Comparison of ENCODE assay signal across 19 cellular contexts in genomic region chr9:98810106-98810840, GRCh38. TPM values are rescaled to one million over a fixed set of nuclear protein-coding genes. Genes with fewer than 3 reads are reported as not detected.
DNase-seq lines count a peak whose midpoint lies in the region; ATAC-seq and TF ChIP-seq lines count a peak whose summit lies in the region.
"Had no signal": no experiment of that assay in that cellular context is flagged by ENCODE, and none has a peak within 500 bp of the region (broad histone marks: within the 10 kb centered on the region; RNA-seq: fewer than 3 reads in every experiment).

No MANE protein-coding gene starts in this region.

- H3K9ac ChIP-seq in endodermal cell (ENCODE audit: extremely low read depth, low read length, poor library complexity, severe bottlenecking) (no peak overlapping the region), Karpas-422 (ENCODE audit: low read length) (no peak overlapping the region)

- H3K4me3 Mint-ChIP-seq in CD4-positive, alpha-beta T cell: peak overlapping the region; percentile 88
- H3K4me3 Mint-ChIP-seq in endodermal cell: peak overlapping the region; percentile 68
- no peak overlapping the region for H3K4me3 Mint-ChIP-seq in nephron progenitor cell
- H3K4me3 Mint-ChIP-seq: activated B cell treated with CpG ODN at 0.5 μM for 24 hours; activated naive CD8-positive, alpha-beta T cell treated with anti-CD3 and anti-CD28 coated beads, Interleukin-2, amount 50 U/mL, for 24 hours; stimulated activated naive CD8-positive, alpha-beta T cell treated with anti-CD3 and anti-CD28 coated beads, Interleukin-15, amount 100 ng/mL, for 72 hours had no signal

- H3K4me3 ChIP-seq in HEK293 (ENCODE audit: low read depth, low read length) (no peak overlapping the region), endodermal cell (ENCODE audit: low read length) (peak overlapping the region; percentile 32), spleen (no peak overlapping the region), Karpas-422 (ENCODE audit: low read length) (no peak overlapping the region)
- H3K4me3 ChIP-seq: gastroesophageal sphincter had no signal

- H3K4me1 Mint-ChIP-seq in CD4-positive, alpha-beta T cell (ENCODE audit: low read depth): peaks cover 27% of the 10 kb centered on the region
- H3K4me1 Mint-ChIP-seq in endodermal cell (peaks cover 31% of the 10 kb centered on the region), nephron progenitor cell (peaks cover 26% of the 10 kb centered on the region)

- no peaks in the 10 kb centered on the region for H3K79me2 ChIP-seq in Karpas-422 (ENCODE audit: low read length)

- no peak overlapping the region for H3K27ac Mint-ChIP-seq in CD4-positive, alpha-beta T cell
- H3K27ac Mint-ChIP-seq in endodermal cell: peak overlapping the region; percentile 69
- H3K27ac Mint-ChIP-seq in nephron progenitor cell: peak overlapping the region; percentile 30
- no peak overlapping the region for H3K27ac Mint-ChIP-seq in activated naive CD4-positive, alpha-beta T cell treated with anti-CD3 and anti-CD28 coated beads, Interleukin-2, amount 50 U/mL, for 72 hours
- H3K27ac Mint-ChIP-seq: activated B cell treated with CpG ODN at 0.5 μM for 24 hours; activated naive CD8-positive, alpha-beta T cell treated with anti-CD3 and anti-CD28 coated beads, Interleukin-2, amount 50 U/mL, for 24 hours; activated T-helper 1 cell treated with anti-CD3 and anti-CD28 coated beads, Interleukin-12 subunit alpha, Interleukin-12 subunit beta, Interleukin-2, Interleukin-4 antibody, amounts not matched to agents 30 ng/mL and 10 ng/mL and 1 ng/mL, durations not matched to agents 14 hours and 24 hours and 36 hours; nephron had no signal

- no peaks in the 10 kb centered on the region for H3K27me3 Mint-ChIP-seq in CD4-positive, alpha-beta T cell
- H3K27me3 Mint-ChIP-seq in endodermal cell (ENCODE audit: insufficient read depth): peaks cover 32% of the 10 kb centered on the region
- peaks cover 48% of the 10 kb centered on the region for H3K27me3 Mint-ChIP-seq in nephron progenitor cell (ENCODE audit: low read depth, poor library complexity)

- no peak for TF ChIP-seq POLR2A in spleen (IDR thresholded peaks at IDR 0.05)

- DNase-seq in CD4-positive, alpha-beta T cell: no peak
- no peak for DNase-seq in endodermal cell
- DNase-seq in nephron progenitor cell: no peak
- DNase-seq in activated naive CD4-positive, alpha-beta T cell treated with anti-CD3 and anti-CD28 coated beads, Interleukin-2, amount 50 U/mL, for 72 hours (ENCODE audit: low spot score in 2 of 2): no peak
- no peak for DNase-seq in spleen
- DNase-seq in Karpas-422: no peak
- DNase-seq in HK-2 (ENCODE audit: unreplicated experiment): no peak
- DNase-seq: activated B cell treated with CpG ODN at 0.5 μM for 24 hours; activated CD8-positive, alpha-beta memory T cell treated with anti-CD3 and anti-CD28 coated beads for 24 hours; activated naive CD8-positive, alpha-beta T cell treated with anti-CD3 and anti-CD28 coated beads, Interleukin-2, amount 50 U/mL, for 24 hours; caudate nucleus; effector memory CD4-positive, alpha-beta T cell; retina; stimulated activated naive CD8-positive, alpha-beta T cell treated with anti-CD3 and anti-CD28 coated beads, Interleukin-15, amount 100 ng/mL, for 72 hours; SW 1271 had no signal

- no peak overlapping the region for H3K27ac ChIP-seq in CD4-positive, alpha-beta T cell (ENCODE audit: low read depth, low read length)
- H3K27ac ChIP-seq in HEK293 (ENCODE audit: extremely low read depth, low read depth, low read length): no peak overlapping the region
- no peak overlapping the region for H3K27ac ChIP-seq in endodermal cell (ENCODE audit: low read depth, low read length)
- H3K27ac ChIP-seq in spleen: no peak overlapping the region
- H3K27ac ChIP-seq in Karpas-422 (ENCODE audit: low read length): no peak overlapping the region

- intact Hi-C loops in CD4-positive, alpha-beta T cell (cut with DNase I, micrococcal nuclease): no loop called here
- intact Hi-C loops in spleen (cut with DNase I; ENCODE audit: low total_unique reads): no loop called here

- H3K9me3 ChIP-seq in CD4-positive, alpha-beta T cell (ENCODE audit: control insufficient read depth, low read length): no peaks in the 10 kb centered on the region
- H3K9me3 ChIP-seq in HEK293 (ENCODE audit: control insufficient read depth, insufficient read depth, low read depth, low read length): no peaks in the 10 kb centered on the region
- no peaks in the 10 kb centered on the region for H3K9me3 ChIP-seq in endodermal cell (ENCODE audit: control insufficient read depth, low read length)
- H3K9me3 ChIP-seq in spleen: no peaks in the 10 kb centered on the region
- no peaks in the 10 kb centered on the region for H3K9me3 ChIP-seq in Karpas-422 (ENCODE audit: low read length)
- H3K9me3 ChIP-seq: gastroesophageal sphincter had no signal

- CTCF ChIA-PET in CD4-positive, alpha-beta T cell (lab: Charles Lee): interaction anchor here (1.3 kb wide), 1 partner anchor 13 kb away, joined by 3 read pairs; no protein-coding TSS in a partner anchor
- CTCF ChIA-PET in HEK293 (lab: Yijun Ruan, JAX): interaction anchor here (0.7 kb wide), 1 partner anchor 12 kb away, joined by 3 read pairs; no protein-coding TSS in a partner anchor

- no peak for ATAC-seq in CD4-positive, alpha-beta T cell (ENCODE audit: poor library complexity)
- no peak for ATAC-seq in activated naive CD4-positive, alpha-beta T cell treated with anti-CD3 and anti-CD28 coated beads, Interleukin-2, amount 50 U/mL, for 72 hours

- H3K9me3 Mint-ChIP-seq in CD4-positive, alpha-beta T cell: no peaks in the 10 kb centered on the region
- H3K9me3 Mint-ChIP-seq in endodermal cell: no peaks in the 10 kb centered on the region
- peaks cover 6% of the 10 kb centered on the region for H3K9me3 Mint-ChIP-seq in nephron progenitor cell
- peaks cover 0 to 8% of the 10 kb centered on the region in 2 donors for H3K9me3 Mint-ChIP-seq in activated naive CD4-positive, alpha-beta T cell treated with anti-CD3 and anti-CD28 coated beads, Interleukin-2, amount 50 U/mL, for 72 hours
- H3K9me3 Mint-ChIP-seq: activated B cell treated with CpG ODN at 0.5 μM for 24 hours; activated naive CD8-positive, alpha-beta T cell treated with anti-CD3 and anti-CD28 coated beads, Interleukin-2, amount 50 U/mL, for 24 hours; stimulated activated naive CD8-positive, alpha-beta T cell treated with anti-CD3 and anti-CD28 coated beads, Interleukin-15, amount 100 ng/mL, for 72 hours had no signal

- H3K36me3 ChIP-seq in HEK293 (ENCODE audit: control insufficient read depth in 2 of 2, insufficient read depth in 1 of 2, low read length in 2 of 2): no peaks in the 10 kb centered on the region
- H3K36me3 ChIP-seq in endodermal cell (ENCODE audit: control insufficient read depth, insufficient read depth, low read length): no peaks in the 10 kb centered on the region
- no peaks in the 10 kb centered on the region for H3K36me3 ChIP-seq in spleen
- H3K36me3 ChIP-seq in Karpas-422 (ENCODE audit: insufficient read depth, low read length): no peaks in the 10 kb centered on the region
- H3K36me3 ChIP-seq: gastroesophageal sphincter had no signal

- no peak overlapping the region for H2AFZ ChIP-seq in Karpas-422 (ENCODE audit: low read length)

- 0 out of 2 replicates have a peak, but pooled peaks cover 6% of the 10 kb centered on the region for H4K20me1 ChIP-seq in Karpas-422 (ENCODE audit: insufficient read depth, low read depth, low read length)

- no peaks in the 10 kb centered on the region for H3K27me3 ChIP-seq in CD4-positive, alpha-beta T cell (ENCODE audit: control insufficient read depth, insufficient read depth, low read length)
- H3K27me3 ChIP-seq in endodermal cell (ENCODE audit: control insufficient read depth, insufficient read depth, low read length, poor library complexity, severe bottlenecking): peaks cover 13% of the 10 kb centered on the region
- peaks cover 0 to 46% (median 13%) of the 10 kb centered on the region in 7 donors for H3K27me3 ChIP-seq in spleen (replicated peaks in 1 of 7)
- peaks cover 3% of the 10 kb centered on the region; the same call in 1 of the 2 replicates for H3K27me3 ChIP-seq in Karpas-422 (ENCODE audit: low read length)
- H3K27me3 ChIP-seq: gastroesophageal sphincter had no signal

- POLR2A ChIA-PET in CD4-positive, alpha-beta T cell (lab: Charles Lee): interaction anchor here (5.4 kb wide), 1 partner anchor 13 kb away, joined by 15 read pairs; the partner anchor contains the start of gene ANKS6
- POLR2A ChIA-PET in HEK293 (lab: Yijun Ruan, JAX): no interaction called here

- H3K36me3 Mint-ChIP-seq in CD4-positive, alpha-beta T cell (ENCODE audit: low read depth): no peaks in the 10 kb centered on the region
- H3K36me3 Mint-ChIP-seq in endodermal cell (ENCODE audit: low read depth): peaks cover 3% of the 10 kb centered on the region
- H3K36me3 Mint-ChIP-seq in nephron progenitor cell (ENCODE audit: low read depth): no peaks in the 10 kb centered on the region
- peaks cover 5 to 9% of the 10 kb centered on the region in 2 donors for H3K36me3 Mint-ChIP-seq in activated naive CD4-positive, alpha-beta T cell treated with anti-CD3 and anti-CD28 coated beads, Interleukin-2, amount 50 U/mL, for 72 hours

- no peak for TF ChIP-seq CTCF in CD4-positive, alpha-beta T cell (IDR thresholded peaks at IDR 0.05)
- no peak for TF ChIP-seq CTCF in HEK293 (tag by site-specific recombination; IDR thresholded peaks at IDR 0.05)
- no peak for TF ChIP-seq CTCF in endodermal cell (conservative IDR thresholded peaks at IDR 0.05)
- no peak for TF ChIP-seq CTCF in nephron progenitor cell (IDR thresholded peaks at IDR 0.05)
- no peak for TF ChIP-seq CTCF in spleen (IDR thresholded peaks at IDR 0.05 in 8 of 11, conservative IDR thresholded peaks at IDR 0.05 in 3 of 11)

- no peak overlapping the region for H3K4me2 ChIP-seq in Karpas-422 (ENCODE audit: low read depth, low read length, poor library complexity, severe bottlenecking)

- H3K9me2 ChIP-seq in Karpas-422 (replicated peaks; ENCODE audit: insufficient read depth, low read length): no peaks in the 10 kb centered on the region

- H3K4me1 ChIP-seq in HEK293 (ENCODE audit: control insufficient read depth, insufficient read depth, low read length) (no peaks in the 10 kb centered on the region), endodermal cell (ENCODE audit: control insufficient read depth, insufficient read depth, low read length) (peaks cover 29% of the 10 kb centered on the region), spleen (peaks cover 8 to 27% (median 16%) of the 10 kb centered on the region in 6 donors), Karpas-422 (ENCODE audit: low read length) (peaks cover 28% of the 10 kb centered on the region)

- 50 to 95% methylated on average over 1 to 2 of the region's 3 CpGs for WGBS in endodermal cell (ENCODE audit: insufficient coverage in 1 of 2, insufficient read length in 1 of 2), 2 experiments
- 70 to 86% (median 79%) methylated on average over 3 of the region's 3 CpGs for WGBS in spleen, 5 donors

RNA-seq across cellular contexts. Expression of gene GALNT12, which starts 2.8 kb away (rescaled TPM):
- 10 to 100 TPM in 1 of 2 experiments, 1 to 10 TPM in 1; 8.7 to 11.5 TPM for total RNA-seq in CD4-positive, alpha-beta T cell
- total RNA-seq in endodermal cell: 10 to 100 TPM; 24.0 to 56.3 TPM
- 14.2 TPM for polyA plus RNA-seq in endodermal cell (2013, experiment 1 of 2)
- polyA plus RNA-seq in endodermal cell (2013, experiment 2 of 2): 13.1 TPM
- total RNA-seq in activated naive CD4-positive, alpha-beta T cell treated with anti-CD3 and anti-CD28 coated beads, Interleukin-2, amount 50 U/mL, for 72 hours: 10 to 100 TPM in 1 of 2 donors, 1 to 10 TPM in 1; 8.1 to 12.0 TPM
- total RNA-seq in spleen: 1 to 10 TPM; 1.2 to 3.2 (median 2.6) TPM
- 1 to 10 TPM; 2.1 to 2.6 (median 2.3) TPM for polyA plus RNA-seq in spleen
- total RNA-seq in Karpas-422 (2014; rRNA removed; shearing (Covaris generic); ENCODE audit: low replicate concordance): 14.9 and 16.2 TPM in 2 replicates

RNA-seq across cellular contexts. Expression of gene ANKS6, which starts 13.9 kb away (rescaled TPM):
- total RNA-seq in CD4-positive, alpha-beta T cell: 10 to 100 TPM; 11.8 to 12.2 TPM
- total RNA-seq in endodermal cell (10 to 100 TPM; 41.7 to 55.2 TPM), spleen (1 to 10 TPM; 5.2 to 9.4 (median 7.0) TPM)
- 28.1 TPM for polyA plus RNA-seq in endodermal cell (2013, experiment 1 of 2)
- polyA plus RNA-seq in endodermal cell (2013, experiment 2 of 2): 26.3 TPM
- 10 to 100 TPM in 1 of 2 donors, 1 to 10 TPM in 1; 9.8 to 18.6 TPM for total RNA-seq in activated naive CD4-positive, alpha-beta T cell treated with anti-CD3 and anti-CD28 coated beads, Interleukin-2, amount 50 U/mL, for 72 hours
- 1 to 10 TPM; 4.9 to 8.2 (median 7.7) TPM for polyA plus RNA-seq in spleen
- total RNA-seq in Karpas-422 (2014; rRNA removed; shearing (Covaris generic); ENCODE audit: low replicate concordance): 18.0 and 26.4 TPM in 2 replicates

Comparison
In these comparisons a context has a peak if more than half of its experiments do, and no peak if none do; other contexts are left out.
1. H3K27ac Mint-ChIP-seq: peak in endodermal cell (single experiment) and nephron progenitor cell (single experiment); none in CD4-positive, alpha-beta T cell (single experiment) and activated naive CD4-positive, alpha-beta T cell treated with anti-CD3 and anti-CD28 coated beads, Interleukin-2, amount 50 U/mL, for 72 hours (0 of 2).